In genomic region chr3:152160350-152161011, GRCh38 we compare ENCODE assay signal across 21 cellular contexts.
DNase-seq lines count a peak whose midpoint lies in the region; ATAC-seq and TF ChIP-seq lines count a peak whose summit lies in the region.
"Had no signal": no experiment of that assay in that cellular context is flagged by ENCODE, and none has a peak within 500 bp of the region (broad histone marks: within the 10 kb centered on the region; RNA-seq: fewer than 3 reads in every experiment).

No MANE protein-coding gene starts in this region.

- DNase-seq in coronary artery (ENCODE audit: low spot score) (no peak), vagina (ENCODE audit: extremely low spot score in 2 of 2) (no peak), CD14-positive monocyte (ENCODE audit: low spot score) (no peak)
- DNase-seq in activated CD4-positive, alpha-beta T cell treated with anti-CD3 and anti-CD28 coated beads, Interleukin-2, amount 50 U/mL, for 48 hours: no peak
- no peak for DNase-seq in activated naive CD4-positive, alpha-beta T cell treated with anti-CD3 and anti-CD28 coated beads, Interleukin-2, amount 10 ng/mL, durations not matched to agents 7 days and 5 days
- DNase-seq: activated CD4-positive, alpha-beta memory T cell treated with anti-CD3 and anti-CD28 coated beads, Interleukin-2, amount 10 ng/mL, durations not matched to agents 7 days and 5 days; activated CD4-positive, CD25-positive, alpha-beta regulatory T cell; activated naive CD4-positive, alpha-beta T cell treated with Interleukin-2 at 50 U/mL for 16 hours; amygdala; CD4-positive, alpha-beta T cell; H7; heart left ventricle; naive thymus-derived CD8-positive, alpha-beta T cell; NCI-H1694 treated with DMSO at 0.1 percent for 48 hours; NCI-H526 treated with DMSO at 0.1 percent for 48 hours; right lobe of liver; stimulated activated CD4-positive, alpha-beta T cell treated with anti-CD3 and anti-CD28 coated beads, Interleukin-15, amount 100 ng/mL, for 24 hours had no signal

- H3K27ac ChIP-seq in coronary artery: peak overlapping the region; percentile 64 to 65
- H3K27ac ChIP-seq in vagina: peak overlapping the region; percentile 76
- H3K27ac ChIP-seq: parathyroid adenoma, right lobe of liver had no signal

- TF ChIP-seq CTCF in coronary artery (IDR thresholded peaks at IDR 0.05) (no peak), vagina (IDR thresholded peaks at IDR 0.05) (no peak), CD14-positive monocyte (IDR thresholded peaks at IDR 0.05) (no peak)

- H3K4me3 Mint-ChIP-seq in activated naive CD4-positive, alpha-beta T cell treated with anti-CD3 and anti-CD28 coated beads, Interleukin-2, amount 10 ng/mL, durations not matched to agents 7 days and 5 days: no peak overlapping the region
- no peak overlapping the region for H3K4me3 Mint-ChIP-seq in CD14-positive monocyte
- H3K4me3 Mint-ChIP-seq: activated CD4-positive, alpha-beta memory T cell treated with anti-CD3 and anti-CD28 coated beads, Interleukin-2, amount 10 ng/mL, durations not matched to agents 7 days and 5 days; CD4-positive, alpha-beta T cell; dendritic cell treated with granulocyte-macrophage colony-stimulating factor and Interleukin-4, amounts not matched to agents 40 ng/mL and 50 ng/mL, for 4 days; naive thymus-derived CD8-positive, alpha-beta T cell had no signal

- H3K9me3 ChIP-seq in vagina: no peaks in the 10 kb centered on the region
- H3K9me3 ChIP-seq: right lobe of liver had no signal

- CTCF ChIA-PET in activated naive CD4-positive, alpha-beta T cell treated with anti-CD3 and anti-CD28 coated beads, Interleukin-2, amount 10 ng/mL, durations not matched to agents 7 days and 5 days (lab: Charles Lee): no interaction called here

- H3K4me3 ChIP-seq in coronary artery: no peak overlapping the region
- peak overlapping the region; percentile 9 to 15 for H3K4me3 ChIP-seq in vagina
- H3K4me3 ChIP-seq: heart left ventricle, right lobe of liver had no signal

- no peaks in the 10 kb centered on the region for H3K4me1 ChIP-seq in vagina
- H3K4me1 ChIP-seq: heart left ventricle, parathyroid adenoma, right lobe of liver had no signal

- H3K36me3 ChIP-seq in vagina: no peaks in the 10 kb centered on the region
- H3K36me3 ChIP-seq: heart left ventricle, right lobe of liver had no signal

- intact Hi-C loops in vagina (cut with DNase I) (no loop called here), CD14-positive monocyte (cut with micrococcal nuclease) (no loop called here)

- no peaks in the 10 kb centered on the region for H3K9me3 Mint-ChIP-seq in activated naive CD4-positive, alpha-beta T cell treated with anti-CD3 and anti-CD28 coated beads, Interleukin-2, amount 10 ng/mL, durations not matched to agents 7 days and 5 days
- peaks cover 0 to 7% (median 0%) of the 10 kb centered on the region in 7 donors for H3K9me3 Mint-ChIP-seq in CD14-positive monocyte

- TF ChIP-seq POLR2A in vagina (IDR thresholded peaks at IDR 0.05): no peak

- H3K27me3 ChIP-seq in vagina: no peaks in the 10 kb centered on the region
- H3K27me3 ChIP-seq: heart left ventricle, right lobe of liver had no signal

- H3K27ac Mint-ChIP-seq in activated naive CD4-positive, alpha-beta T cell treated with anti-CD3 and anti-CD28 coated beads, Interleukin-2, amount 10 ng/mL, durations not matched to agents 7 days and 5 days: no peak overlapping the region
- peak overlapping the region in 1 of 7 donors; percentile 59 for H3K27ac Mint-ChIP-seq in CD14-positive monocyte
- H3K27ac Mint-ChIP-seq: activated CD4-positive, alpha-beta memory T cell treated with anti-CD3 and anti-CD28 coated beads, Interleukin-2, amount 10 ng/mL, durations not matched to agents 7 days and 5 days; CD4-positive, alpha-beta T cell; dendritic cell treated with granulocyte-macrophage colony-stimulating factor and Interleukin-4, amounts not matched to agents 40 ng/mL and 50 ng/mL, for 4 days; naive thymus-derived CD8-positive, alpha-beta T cell had no signal

- H3K4me1 Mint-ChIP-seq in activated naive CD4-positive, alpha-beta T cell treated with anti-CD3 and anti-CD28 coated beads, Interleukin-2, amount 10 ng/mL, durations not matched to agents 7 days and 5 days: no peaks in the 10 kb centered on the region
- no peaks in the 10 kb centered on the region for H3K4me1 Mint-ChIP-seq in CD14-positive monocyte

- ATAC-seq in GM19372 (IDR thresholded peaks at IDR 0.05; ENCODE audit: low read depth, unreplicated experiment) (peak; percentile 38), HG03039 (IDR thresholded peaks at IDR 0.05; ENCODE audit: unreplicated experiment) (peak; percentile 41)
- ATAC-seq: heart left ventricle; naive thymus-derived CD8-positive, alpha-beta T cell; right lobe of liver had no signal

- H3K36me3 Mint-ChIP-seq in activated naive CD4-positive, alpha-beta T cell treated with anti-CD3 and anti-CD28 coated beads, Interleukin-2, amount 10 ng/mL, durations not matched to agents 7 days and 5 days: peaks cover 1% of the 10 kb centered on the region
- peaks cover 0 to 4% of the 10 kb centered on the region in 2 donors for H3K36me3 Mint-ChIP-seq in CD14-positive monocyte

- peaks cover 7% of the 10 kb centered on the region for H3K27me3 Mint-ChIP-seq in activated naive CD4-positive, alpha-beta T cell treated with anti-CD3 and anti-CD28 coated beads, Interleukin-2, amount 10 ng/mL, durations not matched to agents 7 days and 5 days
- peaks cover 0 to 4% (median 2%) of the 10 kb centered on the region in 3 donors for H3K27me3 Mint-ChIP-seq in CD14-positive monocyte (ENCODE audit: low read depth in 3 of 3)
- H3K27me3 Mint-ChIP-seq: CD4-positive, alpha-beta T cell; dendritic cell treated with granulocyte-macrophage colony-stimulating factor and Interleukin-4, amounts not matched to agents 40 ng/mL and 50 ng/mL, for 4 days had no signal
